ENCODE assay signal across 28 cellular contexts in the genomic region with DNA sequence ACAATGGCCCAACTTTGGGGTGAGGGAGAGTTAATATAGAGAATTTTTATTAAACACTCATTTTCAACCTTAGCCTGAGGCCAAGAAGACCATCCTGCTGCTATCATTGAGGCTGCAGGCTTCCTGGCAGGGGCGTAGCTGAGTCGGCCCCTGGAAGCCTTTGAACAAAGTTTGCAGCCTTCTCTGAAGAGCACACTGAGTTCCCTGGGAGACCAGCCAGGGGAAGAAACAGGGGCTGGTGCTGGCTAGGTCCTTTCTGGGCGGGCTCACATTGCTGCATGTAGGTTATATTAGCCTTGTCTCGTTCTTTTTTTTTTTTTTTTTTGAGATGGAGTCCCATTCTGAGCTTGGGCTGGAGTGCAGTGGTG.
DNase-seq lines count a peak whose midpoint lies in the region; ATAC-seq, FAIRE-seq and TF ChIP-seq lines count a peak whose summit lies in the region.
"Had no signal": no experiment of that assay in that cellular context is flagged by ENCODE, and none has a peak within 500 bp of the region (broad histone marks: within the 10 kb centered on the region; RNA-seq: fewer than 3 reads in every experiment).

No MANE protein-coding gene starts in this region.

- no peaks in the 10 kb centered on the region for H3K79me2 ChIP-seq in HepG2 (ENCODE audit: insufficient read depth, low read length)

- in situ Hi-C loops in HepG2 (cut with HindIII; ENCODE audit: extremely low pct_ligation_motif_present, low pct_unique_long_range_greater_than_20kb), result no loop called here

- H3K27ac Mint-ChIP-seq in dendritic cell treated with granulocyte-macrophage colony-stimulating factor and Interleukin-4, amounts not matched to agents 40 ng/mL and 50 ng/mL, for 4 days, result peak overlapping the region; percentile 19
- no peak overlapping the region for H3K27ac Mint-ChIP-seq in osteocyte (ENCODE audit: unreplicated experiment)
- H3K27ac Mint-ChIP-seq in CD4-positive, alpha-beta T cell, result no peak overlapping the region
- H3K27ac Mint-ChIP-seq: activated CD4-positive, alpha-beta T cell treated with anti-CD3 and anti-CD28 coated beads, Interleukin-2, amount 10 ng/mL, durations not matched to agents 24 days and 14 days; T-cell had no signal

- no peak overlapping the region for H3K4me2 ChIP-seq in HepG2 (ENCODE audit: low read depth, low read length)

- CTCF ChIA-PET in HepG2 (lab: Yijun Ruan, JAX; ENCODE audit: low intra/inter-chr PET ratio, low total read pairs), result no interaction called here
- CTCF ChIA-PET in CD4-positive, alpha-beta T cell (lab: Charles Lee), result no interaction called here

- TF ChIP-seq EP300 in HepG2 (IDR thresholded peaks at IDR 0.05; ENCODE audit: low read depth in 2 of 2, low read length in 2 of 2) (no peak), HepG2 (CRISPR knock-in tag; IDR thresholded peaks at IDR 0.05; ENCODE audit: borderline replicate concordance) (no peak)

- H3K4me1 Mint-ChIP-seq in dendritic cell treated with granulocyte-macrophage colony-stimulating factor and Interleukin-4, amounts not matched to agents 40 ng/mL and 50 ng/mL, for 4 days (ENCODE audit: low read depth), result peaks cover 75% of the 10 kb centered on the region
- H3K4me1 Mint-ChIP-seq in osteocyte (ENCODE audit: unreplicated experiment), result peaks cover 22% of the 10 kb centered on the region
- no peaks in the 10 kb centered on the region for H3K4me1 Mint-ChIP-seq in CD4-positive, alpha-beta T cell (ENCODE audit: low read depth)
- H3K4me1 Mint-ChIP-seq: activated CD4-positive, alpha-beta T cell treated with anti-CD3 and anti-CD28 coated beads, Interleukin-2, amount 10 ng/mL, durations not matched to agents 24 days and 14 days; stimulated activated naive CD8-positive, alpha-beta T cell treated with anti-CD3 and anti-CD28 coated beads, Interleukin-15, amount 100 ng/mL, for 72 hours; T-cell had no signal

- TF ChIP-seq RAD21 in liver (IDR thresholded peaks at IDR 0.05), result no peak
- no peak for TF ChIP-seq RAD21 in HepG2 (CRISPR knock-in tag; IDR thresholded peaks at IDR 0.05)

- H3K4me1 ChIP-seq in liver (ENCODE audit: control insufficient read depth in 4 of 4, insufficient read depth in 4 of 4, low read length in 3 of 4), result peaks cover 5 to 13% (median 8%) of the 10 kb centered on the region in 4 donors
- peaks cover 21% of the 10 kb centered on the region for H3K4me1 ChIP-seq in HepG2 (ENCODE audit: insufficient read depth, low read length)
- peaks cover 38% of the 10 kb centered on the region for H3K4me1 ChIP-seq in vagina

- H3K9ac ChIP-seq in liver (ENCODE audit: low read depth in 1 of 2, low read length in 2 of 2), result no peak overlapping the region
- H3K9ac ChIP-seq in HepG2 (ENCODE audit: insufficient read depth, low read depth, low read length), result no peak overlapping the region
- H3K9ac ChIP-seq: GM23248 had no signal

- TF ChIP-seq POLR2A in HepG2 (IDR thresholded peaks at IDR 0.05; ENCODE audit: insufficient read depth in 1 of 2, low read depth in 2 of 2, low read length in 2 of 2), result no peak
- TF ChIP-seq POLR2A in vagina (IDR thresholded peaks at IDR 0.05), result no peak

- no TSS peak for BruUV-seq in HepG2 (replicated peaks; lab: Mats Ljungman, UMichigan)

- H3K4me3 Mint-ChIP-seq in dendritic cell treated with granulocyte-macrophage colony-stimulating factor and Interleukin-4, amounts not matched to agents 40 ng/mL and 50 ng/mL, for 4 days, result no peak overlapping the region
- H3K4me3 Mint-ChIP-seq in osteocyte (ENCODE audit: unreplicated experiment), result no peak overlapping the region
- H3K4me3 Mint-ChIP-seq in CD4-positive, alpha-beta T cell, result no peak overlapping the region
- H3K4me3 Mint-ChIP-seq: activated CD4-positive, alpha-beta T cell treated with anti-CD3 and anti-CD28 coated beads, Interleukin-2, amount 10 ng/mL, durations not matched to agents 24 days and 14 days; stimulated activated naive CD8-positive, alpha-beta T cell treated with anti-CD3 and anti-CD28 coated beads, Interleukin-15, amount 100 ng/mL, for 72 hours; T-cell had no signal

- H3K9me3 ChIP-seq in liver (ENCODE audit: control insufficient read depth in 4 of 4, low read length in 3 of 4) (no peaks in the 10 kb centered on the region), HepG2 (ENCODE audit: low read length) (no peaks in the 10 kb centered on the region), vagina (no peaks in the 10 kb centered on the region)
- H3K9me3 ChIP-seq in CD4-positive, alpha-beta T cell (ENCODE audit: control insufficient read depth, low read length), result no peaks in the 10 kb centered on the region
- H3K9me3 ChIP-seq: left lung had no signal

- WGBS in liver, result 81% methylated on average over 4 of the region's 4 CpGs
- WGBS in HepG2 (ENCODE audit: low lambda C conversion rate), result 37% methylated on average over 4 of the region's 4 CpGs

- H3K9me3 Mint-ChIP-seq in dendritic cell treated with granulocyte-macrophage colony-stimulating factor and Interleukin-4, amounts not matched to agents 40 ng/mL and 50 ng/mL, for 4 days, result no peaks in the 10 kb centered on the region
- no peaks in the 10 kb centered on the region for H3K9me3 Mint-ChIP-seq in osteocyte (ENCODE audit: unreplicated experiment)
- no peaks in the 10 kb centered on the region for H3K9me3 Mint-ChIP-seq in CD4-positive, alpha-beta T cell
- H3K9me3 Mint-ChIP-seq: activated CD4-positive, alpha-beta T cell treated with anti-CD3 and anti-CD28 coated beads, Interleukin-2, amount 10 ng/mL, durations not matched to agents 24 days and 14 days; stimulated activated naive CD8-positive, alpha-beta T cell treated with anti-CD3 and anti-CD28 coated beads, Interleukin-15, amount 100 ng/mL, for 72 hours; T-cell had no signal

- H3K27me3 ChIP-seq in liver (ENCODE audit: control insufficient read depth in 4 of 4, insufficient read depth in 4 of 4, low read length in 3 of 4), result no peaks in the 10 kb centered on the region
- peaks cover 2 to 3% of the 10 kb centered on the region in 2 experiments; a peak in 2 of 5 replicates for H3K27me3 ChIP-seq in HepG2 (ENCODE audit: control insufficient read depth in 1 of 2, insufficient read depth in 2 of 2, low read length in 2 of 2)
- no peaks in the 10 kb centered on the region for H3K27me3 ChIP-seq in vagina
- H3K27me3 ChIP-seq in CD4-positive, alpha-beta T cell (ENCODE audit: control insufficient read depth, insufficient read depth, low read length), result no peaks in the 10 kb centered on the region
- H3K27me3 ChIP-seq in H7 (ENCODE audit: control insufficient read depth, insufficient read depth, low read length), result no peaks in the 10 kb centered on the region
- H3K27me3 ChIP-seq: dorsolateral prefrontal cortex, left lung had no signal

- H3K36me3 Mint-ChIP-seq in dendritic cell treated with granulocyte-macrophage colony-stimulating factor and Interleukin-4, amounts not matched to agents 40 ng/mL and 50 ng/mL, for 4 days (ENCODE audit: low read depth), result no peaks in the 10 kb centered on the region
- no peaks in the 10 kb centered on the region for H3K36me3 Mint-ChIP-seq in osteocyte (ENCODE audit: unreplicated experiment)
- no peaks in the 10 kb centered on the region for H3K36me3 Mint-ChIP-seq in CD4-positive, alpha-beta T cell (ENCODE audit: low read depth)
- H3K36me3 Mint-ChIP-seq: T-cell had no signal

- H4K20me1 ChIP-seq in HepG2 (ENCODE audit: insufficient read depth, low read length), result no peaks in the 10 kb centered on the region

- H3K27me3 Mint-ChIP-seq in dendritic cell treated with granulocyte-macrophage colony-stimulating factor and Interleukin-4, amounts not matched to agents 40 ng/mL and 50 ng/mL, for 4 days, result peaks cover 16% of the 10 kb centered on the region
- H3K27me3 Mint-ChIP-seq in osteocyte (ENCODE audit: unreplicated experiment), result no peaks in the 10 kb centered on the region
- no peaks in the 10 kb centered on the region for H3K27me3 Mint-ChIP-seq in CD4-positive, alpha-beta T cell
- H3K27me3 Mint-ChIP-seq: activated CD4-positive, alpha-beta T cell treated with anti-CD3 and anti-CD28 coated beads, Interleukin-2, amount 10 ng/mL, durations not matched to agents 24 days and 14 days had no signal

- no peak for FAIRE-seq in HepG2 (lab: Jason Lieb, UNC)
- FAIRE-seq: urothelium cell line had no signal

- H3K36me3 ChIP-seq in liver (ENCODE audit: control insufficient read depth in 4 of 4, insufficient read depth in 3 of 4, low read depth in 1 of 4, low read length in 3 of 4) (no peaks in the 10 kb centered on the region), HepG2 (replicated peaks in 1 of 2; ENCODE audit: control insufficient read depth in 1 of 2, insufficient read depth in 2 of 2, low read length in 2 of 2) (no peaks in the 10 kb centered on the region), vagina (no peaks in the 10 kb centered on the region), H7 (replicated peaks; ENCODE audit: control insufficient read depth, insufficient read depth, low read length) (no peaks in the 10 kb centered on the region)
- H3K36me3 ChIP-seq: left lung had no signal

- no peak overlapping the region for H3K27ac ChIP-seq in liver (ENCODE audit: low read depth in 1 of 2, low read length in 2 of 2)
- H3K27ac ChIP-seq in HepG2 (ENCODE audit: extremely low read length, insufficient read depth, low read length), result no peak overlapping the region
- H3K27ac ChIP-seq in vagina, result no peak overlapping the region
- no peak overlapping the region for H3K27ac ChIP-seq in CD4-positive, alpha-beta T cell (ENCODE audit: low read depth, low read length)
- H3K27ac ChIP-seq: dorsolateral prefrontal cortex, GM23248 had no signal

- POLR2A ChIA-PET in HepG2 (lab: Yijun Ruan, JAX), result interaction anchor here (0.7 kb wide), 1 partner anchor 45 kb away, joined by 4 read pairs; no protein-coding TSS in a partner anchor
- POLR2A ChIA-PET in CD4-positive, alpha-beta T cell (lab: Charles Lee), result no interaction called here

- ATAC-seq in HepG2 (no peak), HG03432 (IDR thresholded peaks at IDR 0.05; ENCODE audit: unreplicated experiment) (no peak)
- no peak for ATAC-seq in CD4-positive, alpha-beta T cell (ENCODE audit: poor library complexity)
- ATAC-seq: left lung; stimulated activated naive CD8-positive, alpha-beta T cell treated with anti-CD3 and anti-CD28 coated beads, Interleukin-15, amount 100 ng/mL, for 72 hours; T-cell had no signal

- H3K4me3 ChIP-seq in liver (ENCODE audit: low read depth in 1 of 3, low read length in 3 of 3) (no peak overlapping the region), HepG2 (replicated peaks in 1 of 3; ENCODE audit: insufficient read depth in 1 of 3, low read depth in 2 of 3, low read length in 3 of 3) (no peak overlapping the region), vagina (no peak overlapping the region), H7 (ENCODE audit: insufficient read depth, low read depth, low read length) (no peak overlapping the region)
- H3K4me3 ChIP-seq: dorsolateral prefrontal cortex, GM23248, left lung had no signal

- intact Hi-C loops in HepG2 (cut with micrococcal nuclease; ENCODE audit: unreplicated experiment), result no loop called here
- intact Hi-C loops in dendritic cell treated with granulocyte-macrophage colony-stimulating factor and Interleukin-4, amounts not matched to agents 40 ng/mL and 50 ng/mL, for 4 days (cut with micrococcal nuclease), result no loop called here
- intact Hi-C loops in vagina (cut with DNase I), result no loop called here
- intact Hi-C loops in CD4-positive, alpha-beta T cell (cut with DNase I, micrococcal nuclease), result no loop called here

- no peak for DNase-seq in HepG2 (ENCODE audit: low spot score)
- peak; percentile 36 for DNase-seq in osteocyte (ENCODE audit: extremely low spot score, unreplicated experiment)
- peak; percentile 19 to 85 for DNase-seq in vagina (ENCODE audit: extremely low spot score in 2 of 2)
- no peak for DNase-seq in CD4-positive, alpha-beta T cell
- no peak for DNase-seq in H7
- DNase-seq: ACHN; activated CD4-positive, alpha-beta T cell treated with anti-CD3 and anti-CD28 coated beads, Interleukin-2, amount 10 ng/mL, durations not matched to agents 24 days and 14 days; activated gamma-delta T cell; amygdala; C1 segment of cervical spinal cord; Calu3; EL; GM23248; Kasumi-1; left lung; NCI-H1092; NCI-H1930; NCI-H226; NCI-H774; SHP77 treated with DMSO at 0.1 percent for 48 hours; stimulated activated CD4-positive, alpha-beta T cell treated with anti-CD3 and anti-CD28 coated beads, Interleukin-4, amount 100 ng/mL, for 1 hour; stimulated activated naive CD8-positive, alpha-beta T cell treated with anti-CD3 and anti-CD28 coated beads, Interleukin-15, amount 100 ng/mL, for 72 hours had no signal

- TF ChIP-seq CTCF in liver (IDR thresholded peaks at IDR 0.05; ENCODE audit: low read depth, low read length, missing input control) (no peak), HepG2 (CRISPR knock-in tag; IDR thresholded peaks at IDR 0.05) (no peak), osteocyte (IDR thresholded peaks at IDR 0.05) (no peak), vagina (IDR thresholded peaks at IDR 0.05) (no peak)
- no peak for TF ChIP-seq CTCF in CD4-positive, alpha-beta T cell (IDR thresholded peaks at IDR 0.05)

- no peak overlapping the region for H2AFZ ChIP-seq in HepG2 (ENCODE audit: low read length)
- H2AFZ ChIP-seq: GM23248 had no signal

Comparison
In these comparisons a context has a peak if more than half of its experiments do, and no peak if none do; other contexts are left out.
1. DNase-seq: peak in osteocyte (single experiment) and vagina (2 of 2); none in HepG2 (single experiment), CD4-positive, alpha-beta T cell (0 of 10) and H7 (single experiment).